In genomic region chr11:126115253-126115540, GRCh38 we compare ENCODE assay signal across 10 cellular contexts. TPM values are rescaled to one million over a fixed set of nuclear protein-coding genes. Genes with fewer than 3 reads are reported as not detected.
DNase-seq lines count a peak whose midpoint lies in the region; ATAC-seq and TF ChIP-seq lines count a peak whose summit lies in the region.
"Had no signal": no experiment of that assay in that cellular context is flagged by ENCODE, and none has a peak within 500 bp of the region (broad histone marks: within the 10 kb centered on the region; RNA-seq: fewer than 3 reads in every experiment).

No MANE protein-coding gene starts in this region.

- DNase-seq in stimulated activated naive CD8-positive, alpha-beta T cell treated with anti-CD3 and anti-CD28 coated beads, Interleukin-15, amount 100 ng/mL, for 72 hours = no peak
- DNase-seq in stimulated activated naive CD8-positive, alpha-beta T cell treated with anti-CD3 and anti-CD28 coated beads, Interleukin-15, Interleukin-2, amounts not matched to agents 100 U/mL and 50 U/mL, for 24 hours = no peak
- DNase-seq in adipocyte (ENCODE audit: low read depth) (peak; percentile 58), mucosa of descending colon (peak; percentile 63 to 78 (median 68)), aorta (peak; percentile 84 to 90), ecto neural progenitor cell (ENCODE audit: low spot score) (no peak), islet precursor cell (no peak)
- no peak for DNase-seq in activated T-cell treated with anti-CD3 and anti-CD28 coated beads, Interleukin-2, amount 50 U/mL, for 4 hours
- DNase-seq: activated naive CD4-positive, alpha-beta T cell treated with anti-CD3 and anti-CD28 coated beads, Interleukin-2, amount 10 ng/mL, durations not matched to agents 7 days and 5 days; AML-193 had no signal

- peak overlapping the region; percentile 31 to 87 for H3K27ac ChIP-seq in aorta (ENCODE audit: low read depth in 1 of 2, low read length in 2 of 2)

- no peaks in the 10 kb centered on the region for H3K27me3 Mint-ChIP-seq in stimulated activated naive CD8-positive, alpha-beta T cell treated with anti-CD3 and anti-CD28 coated beads, Interleukin-15, amount 100 ng/mL, for 72 hours
- no peaks in the 10 kb centered on the region for H3K27me3 Mint-ChIP-seq in activated T-cell treated with anti-CD3 and anti-CD28 coated beads, Interleukin-2, amount 50 U/mL, for 4 hours (ENCODE audit: low read depth)
- H3K27me3 Mint-ChIP-seq: activated naive CD4-positive, alpha-beta T cell treated with anti-CD3 and anti-CD28 coated beads, Interleukin-2, amount 10 ng/mL, durations not matched to agents 7 days and 5 days had no signal

- no peaks in the 10 kb centered on the region for H3K4me1 Mint-ChIP-seq in stimulated activated naive CD8-positive, alpha-beta T cell treated with anti-CD3 and anti-CD28 coated beads, Interleukin-15, amount 100 ng/mL, for 72 hours
- H3K4me1 Mint-ChIP-seq in activated T-cell treated with anti-CD3 and anti-CD28 coated beads, Interleukin-2, amount 50 U/mL, for 4 hours (ENCODE audit: low read depth) = no peaks in the 10 kb centered on the region
- H3K4me1 Mint-ChIP-seq: activated naive CD4-positive, alpha-beta T cell treated with anti-CD3 and anti-CD28 coated beads, Interleukin-2, amount 10 ng/mL, durations not matched to agents 7 days and 5 days had no signal

- H3K9me3 Mint-ChIP-seq in stimulated activated naive CD8-positive, alpha-beta T cell treated with anti-CD3 and anti-CD28 coated beads, Interleukin-15, amount 100 ng/mL, for 72 hours = no peaks in the 10 kb centered on the region
- no peaks in the 10 kb centered on the region for H3K9me3 Mint-ChIP-seq in activated T-cell treated with anti-CD3 and anti-CD28 coated beads, Interleukin-2, amount 50 U/mL, for 4 hours
- H3K9me3 Mint-ChIP-seq: activated naive CD4-positive, alpha-beta T cell treated with anti-CD3 and anti-CD28 coated beads, Interleukin-2, amount 10 ng/mL, durations not matched to agents 7 days and 5 days had no signal

- no peak for TF ChIP-seq CTCF in mucosa of descending colon (IDR thresholded peaks at IDR 0.05)

- H3K9ac ChIP-seq in adipocyte (ENCODE audit: low read length) = peak overlapping the region; percentile 81

- H3K4me3 ChIP-seq in adipocyte (ENCODE audit: low read length) (peak overlapping the region; percentile 25), mucosa of descending colon (no peak overlapping the region), aorta (ENCODE audit: low read length in 2 of 2) (no peak overlapping the region)

- 0 to 2% methylated on average over 2 of the region's 2 CpGs for WGBS in aorta, 2 donors

- ATAC-seq in stimulated activated naive CD8-positive, alpha-beta T cell treated with anti-CD3 and anti-CD28 coated beads, Interleukin-15, amount 100 ng/mL, for 72 hours = peak; percentile 6
- no peak for ATAC-seq in stimulated activated naive CD8-positive, alpha-beta T cell treated with anti-CD3 and anti-CD28 coated beads, Interleukin-15, Interleukin-2, amounts not matched to agents 100 U/mL and 50 U/mL, for 24 hours
- ATAC-seq in mucosa of descending colon = peak; percentile 33
- peak; percentile 39 for ATAC-seq in aorta (ENCODE audit: low FRiP score)
- no peak for ATAC-seq in activated T-cell treated with anti-CD3 and anti-CD28 coated beads, Interleukin-2, amount 50 U/mL, for 4 hours

- no peaks in the 10 kb centered on the region for H3K9me3 ChIP-seq in adipocyte (ENCODE audit: control insufficient read depth, low read length)
- no peaks in the 10 kb centered on the region for H3K9me3 ChIP-seq in mucosa of descending colon
- H3K9me3 ChIP-seq in aorta (ENCODE audit: control insufficient read depth, low read length) = no peaks in the 10 kb centered on the region

- H3K4me1 ChIP-seq in adipocyte (ENCODE audit: control insufficient read depth, insufficient read depth, low read length) = peaks cover 62% of the 10 kb centered on the region
- peaks cover 27% of the 10 kb centered on the region for H3K4me1 ChIP-seq in mucosa of descending colon (ENCODE audit: low read depth)
- peaks cover 2 to 17% of the 10 kb centered on the region in 2 donors for H3K4me1 ChIP-seq in aorta (ENCODE audit: control insufficient read depth in 1 of 2, insufficient read depth in 2 of 2, low read length in 2 of 2)

- H3K27me3 ChIP-seq in adipocyte (replicated peaks; ENCODE audit: control insufficient read depth, insufficient read depth, low read length) (no peaks in the 10 kb centered on the region), aorta (ENCODE audit: control insufficient read depth in 1 of 2, insufficient read depth in 2 of 2, low read length in 1 of 2) (no peaks in the 10 kb centered on the region)

- intact Hi-C loops in mucosa of descending colon (cut with DNase I, micrococcal nuclease) (no loop called here), aorta (cut with DNase I) (loop anchor here in 1 of 2 donors (10.0 kb wide), 1 partner anchor 520 kb away; the partner anchor contains the start of gene STT3A)

- H3K36me3 ChIP-seq in adipocyte (ENCODE audit: control insufficient read depth, insufficient read depth, low read length, severe bottlenecking) = no peaks in the 10 kb centered on the region
- H3K36me3 ChIP-seq in mucosa of descending colon (ENCODE audit: low read depth) = no peaks in the 10 kb centered on the region
- no peaks in the 10 kb centered on the region for H3K36me3 ChIP-seq in aorta (ENCODE audit: control insufficient read depth in 1 of 2, insufficient read depth in 2 of 2, low read length in 1 of 2)

- no peak overlapping the region for H3K4me3 Mint-ChIP-seq in stimulated activated naive CD8-positive, alpha-beta T cell treated with anti-CD3 and anti-CD28 coated beads, Interleukin-15, amount 100 ng/mL, for 72 hours
- no peak overlapping the region for H3K4me3 Mint-ChIP-seq in activated T-cell treated with anti-CD3 and anti-CD28 coated beads, Interleukin-2, amount 50 U/mL, for 4 hours
- H3K4me3 Mint-ChIP-seq: activated naive CD4-positive, alpha-beta T cell treated with anti-CD3 and anti-CD28 coated beads, Interleukin-2, amount 10 ng/mL, durations not matched to agents 7 days and 5 days had no signal

- no peak overlapping the region for H3K27ac Mint-ChIP-seq in stimulated activated naive CD8-positive, alpha-beta T cell treated with anti-CD3 and anti-CD28 coated beads, Interleukin-15, amount 100 ng/mL, for 72 hours
- H3K27ac Mint-ChIP-seq: activated naive CD4-positive, alpha-beta T cell treated with anti-CD3 and anti-CD28 coated beads, Interleukin-2, amount 10 ng/mL, durations not matched to agents 7 days and 5 days had no signal

- no peaks in the 10 kb centered on the region for H3K36me3 Mint-ChIP-seq in activated T-cell treated with anti-CD3 and anti-CD28 coated beads, Interleukin-2, amount 50 U/mL, for 4 hours (ENCODE audit: insufficient read depth)
- H3K36me3 Mint-ChIP-seq: activated naive CD4-positive, alpha-beta T cell treated with anti-CD3 and anti-CD28 coated beads, Interleukin-2, amount 10 ng/mL, durations not matched to agents 7 days and 5 days had no signal

RNA-seq across cellular contexts. Expression of gene CDON, which starts 52.5 kb away (rescaled TPM):
- total RNA-seq in mucosa of descending colon (10 to 100 TPM in 1 of 3 donors, 1 to 10 TPM in 2; 3.8 to 91.6 (median 6.6) TPM), aorta (10 to 100 TPM in 1 of 2 donors, 1 to 10 TPM in 1; 8.1 to 50.3 TPM)
- under 1 TPM; 0.49 to 0.88 TPM for polyA plus RNA-seq in aorta
- total RNA-seq in activated T-cell treated with anti-CD3 and anti-CD28 coated beads, Interleukin-2, amount 50 U/mL, for 4 hours = 1 to 10 TPM; 3.3 to 5.1 (median 3.9) TPM

Comparison
In these comparisons a context has a peak if more than half of its experiments do, and no peak if none do; other contexts are left out.
1. ATAC-seq: peak in stimulated activated naive CD8-positive, alpha-beta T cell treated with anti-CD3 and anti-CD28 coated beads, Interleukin-15, amount 100 ng/mL, for 72 hours (single experiment), mucosa of descending colon (single experiment) and aorta (single experiment); none in stimulated activated naive CD8-positive, alpha-beta T cell treated with anti-CD3 and anti-CD28 coated beads, Interleukin-15, Interleukin-2, amounts not matched to agents 100 U/mL and 50 U/mL, for 24 hours (single experiment) and activated T-cell treated with anti-CD3 and anti-CD28 coated beads, Interleukin-2, amount 50 U/mL, for 4 hours (0 of 2).
2. DNase-seq: peak in adipocyte (single experiment), mucosa of descending colon (3 of 3) and aorta (2 of 2); none in stimulated activated naive CD8-positive, alpha-beta T cell treated with anti-CD3 and anti-CD28 coated beads, Interleukin-15, amount 100 ng/mL, for 72 hours (0 of 2), stimulated activated naive CD8-positive, alpha-beta T cell treated with anti-CD3 and anti-CD28 coated beads, Interleukin-15, Interleukin-2, amounts not matched to agents 100 U/mL and 50 U/mL, for 24 hours (single experiment), ecto neural progenitor cell (single experiment), activated T-cell treated with anti-CD3 and anti-CD28 coated beads, Interleukin-2, amount 50 U/mL, for 4 hours (single experiment) and islet precursor cell (single experiment).